9 cellular contexts compared by ENCODE assay signal in genomic region chr20:44204156-44204831, GRCh38. TPM values are rescaled to one million over a fixed set of nuclear protein-coding genes. Genes with fewer than 3 reads are reported as not detected.
DNase-seq lines count a peak whose midpoint lies in the region; ATAC-seq, FAIRE-seq and TF ChIP-seq lines count a peak whose summit lies in the region.
"Had no signal": no experiment of that assay in that cellular context is flagged by ENCODE, and none has a peak within 500 bp of the region (broad histone marks: within the 10 kb centered on the region; RNA-seq: fewer than 3 reads in every experiment).

No MANE protein-coding gene starts in this region.

- CTCF ChIA-PET in K562 (lab: Yijun Ruan, JAX; ENCODE audit: low intra/inter-chr PET ratio): no interaction called here
- CTCF ChIA-PET in activated CD4-positive, alpha-beta T cell treated with anti-CD3 and anti-CD28 coated beads, Interleukin-2, amount 10 ng/mL, durations not matched to agents 7 days and 5 days (lab: Charles Lee): interaction anchor here (0.7 to 1.5 kb wide), 2 partner anchors 14 to 87 kb away, joined by 3 to 4 read pairs; no protein-coding TSS in a partner anchor

- TF ChIP-seq CTCF in K562 (IDR thresholded peaks at IDR 0.05 in 2 of 3, conservative IDR thresholded peaks at IDR 0.05 in 1 of 3; ENCODE audit: insufficient read depth in 2 of 3, low read depth in 1 of 3, low read length in 3 of 3) (no peak), kidney (IDR thresholded peaks at IDR 0.05; ENCODE audit: borderline replicate concordance, extremely low read depth, insufficient read depth) (no peak)

- H3K9me3 ChIP-seq in K562 (replicated peaks; ENCODE audit: control insufficient read depth, insufficient read depth, low read depth, low read length): no peaks in the 10 kb centered on the region
- H3K9me3 ChIP-seq in kidney (ENCODE audit: control insufficient read depth in 1 of 2, low read length in 2 of 2): no peaks in the 10 kb centered on the region

- peaks cover 37% of the 10 kb centered on the region for H3K79me2 ChIP-seq in K562 (ENCODE audit: control insufficient read depth, insufficient read depth, low read length)

- no peaks in the 10 kb centered on the region for H4K20me1 ChIP-seq in K562 (replicated peaks; ENCODE audit: control insufficient read depth, insufficient read depth, low read length)

- no peak overlapping the region; the same call in 1 of the 2 replicates for H2AFZ ChIP-seq in K562 (ENCODE audit: low read depth, low read length)

- no peak for FAIRE-seq in K562 (lab: Jason Lieb, UNC)
- peak; percentile 93 for FAIRE-seq in kidney (lab: Jason Lieb, UNC)
- peak; percentile 52 for FAIRE-seq in urothelium cell line (lab: Jason Lieb, UNC)
- FAIRE-seq: TTC549 had no signal

- peaks cover 34% of the 10 kb centered on the region for H3K36me3 Mint-ChIP-seq in activated T-cell treated with anti-CD3 and anti-CD28 coated beads, Interleukin-2, amount 50 U/mL, for 4 hours (ENCODE audit: insufficient read depth)
- peaks cover 56% of the 10 kb centered on the region for H3K36me3 Mint-ChIP-seq in effector memory CD8-positive, alpha-beta T cell (ENCODE audit: insufficient read depth)
- H3K36me3 Mint-ChIP-seq in activated CD4-positive, alpha-beta T cell treated with anti-CD3 and anti-CD28 coated beads, Interleukin-2, amount 10 ng/mL, durations not matched to agents 7 days and 5 days (ENCODE audit: low read depth): peaks cover 46% of the 10 kb centered on the region

- H3K9ac ChIP-seq in K562 (ENCODE audit: insufficient read depth in 1 of 2, low read depth in 2 of 2, low read length in 2 of 2): no peak overlapping the region
- no peak overlapping the region for H3K9ac ChIP-seq in kidney (ENCODE audit: low read length in 2 of 2)

- H3K4me2 ChIP-seq in K562 (ENCODE audit: insufficient read depth, low read length): peak overlapping the region; percentile 39; the same call in 1 of the 2 replicates

- no peak overlapping the region for H3K27ac Mint-ChIP-seq in effector memory CD8-positive, alpha-beta T cell
- no peak overlapping the region for H3K27ac Mint-ChIP-seq in activated CD4-positive, alpha-beta T cell treated with anti-CD3 and anti-CD28 coated beads, Interleukin-2, amount 10 ng/mL, durations not matched to agents 7 days and 5 days

- ATAC-seq in activated T-cell treated with anti-CD3 and anti-CD28 coated beads, Interleukin-2, amount 50 U/mL, for 4 hours: peak; percentile 62 to 72
- peak; percentile 72 for ATAC-seq in K562
- ATAC-seq in effector memory CD8-positive, alpha-beta T cell (replicated peaks): no peak

- H3K9me3 Mint-ChIP-seq in activated T-cell treated with anti-CD3 and anti-CD28 coated beads, Interleukin-2, amount 50 U/mL, for 4 hours: no peaks in the 10 kb centered on the region
- H3K9me3 Mint-ChIP-seq in effector memory CD8-positive, alpha-beta T cell: no peaks in the 10 kb centered on the region
- no peaks in the 10 kb centered on the region for H3K9me3 Mint-ChIP-seq in activated CD4-positive, alpha-beta T cell treated with anti-CD3 and anti-CD28 coated beads, Interleukin-2, amount 10 ng/mL, durations not matched to agents 7 days and 5 days

- no peak for DNase-seq in activated T-cell treated with anti-CD3 and anti-CD28 coated beads, Interleukin-2, amount 50 U/mL, for 4 hours
- DNase-seq in activated T-cell treated with anti-CD3 and anti-CD28 coated beads, Interleukin-2, amount 50 U/mL, for 1 hour: no peak
- peak in 3 of 4 experiments; percentile 30 to 43 (median 34) for DNase-seq in K562 (ENCODE audit: extremely low read depth in 1 of 4, low spot score in 3 of 4)
- DNase-seq in kidney: no peak
- peak; percentile 89 for DNase-seq in urothelium cell line (ENCODE audit: low spot score)
- no peak for DNase-seq in effector memory CD8-positive, alpha-beta T cell
- DNase-seq in activated CD4-positive, alpha-beta T cell treated with anti-CD3 and anti-CD28 coated beads, Interleukin-2, amount 10 ng/mL, durations not matched to agents 7 days and 5 days: no peak
- no peak for DNase-seq in DMS153 treated with DMSO at 0.1 percent for 48 hours (lab: John Stamatoyannopoulos, UW; ENCODE audit: unreplicated experiment)

- H3K27me3 ChIP-seq in K562 (ENCODE audit: control insufficient read depth in 2 of 2, insufficient read depth in 2 of 2, low read length in 2 of 2): no peaks in the 10 kb centered on the region

- intact Hi-C loops in K562 (cut with micrococcal nuclease): no loop called here
- intact Hi-C loops in kidney (cut with DNase I): no loop called here

- peaks cover 13 to 22% of the 10 kb centered on the region in 2 experiments for H3K4me1 ChIP-seq in K562 (replicated peaks in 1 of 2; ENCODE audit: control insufficient read depth in 2 of 2, insufficient read depth in 2 of 2, low read length in 2 of 2)
- H3K4me1 ChIP-seq in kidney (ENCODE audit: control insufficient read depth in 1 of 2, insufficient read depth in 1 of 2, low read depth in 1 of 2, low read length in 2 of 2): peaks cover 2 to 8% of the 10 kb centered on the region in 2 donors

- no TSS peak for BruUV-seq in K562 (replicated peaks; lab: Mats Ljungman, UMichigan)

- H3K27ac ChIP-seq in K562 (ENCODE audit: extremely low read depth, low read depth, low read length): peak overlapping the region; percentile 75; the same call in 2 of the 3 replicates
- no peak overlapping the region for H3K27ac ChIP-seq in kidney (ENCODE audit: low read depth in 2 of 2, low read length in 2 of 2)

- H3K36me3 ChIP-seq in K562 (ENCODE audit: control insufficient read depth, insufficient read depth, low read length) (peaks cover 61% of the 10 kb centered on the region), kidney (ENCODE audit: control insufficient read depth in 1 of 2, insufficient read depth in 2 of 2, low read length in 2 of 2) (peaks cover 13 to 58% of the 10 kb centered on the region in 2 donors)

- no peak for TF ChIP-seq EP300 in K562 (IDR thresholded peaks at IDR 0.05; ENCODE audit: low read length)

- POLR2A ChIA-PET in K562 (lab: Yijun Ruan, JAX): no interaction called here
- POLR2A ChIA-PET in activated CD4-positive, alpha-beta T cell treated with anti-CD3 and anti-CD28 coated beads, Interleukin-2, amount 10 ng/mL, durations not matched to agents 7 days and 5 days (lab: Charles Lee): no interaction called here

- H3K4me1 Mint-ChIP-seq in activated T-cell treated with anti-CD3 and anti-CD28 coated beads, Interleukin-2, amount 50 U/mL, for 4 hours (ENCODE audit: low read depth): peaks cover 61% of the 10 kb centered on the region
- peaks cover 25 to 34% of the 10 kb centered on the region in 2 donors for H3K4me1 Mint-ChIP-seq in effector memory CD8-positive, alpha-beta T cell (ENCODE audit: low read depth in 2 of 2)
- H3K4me1 Mint-ChIP-seq in activated CD4-positive, alpha-beta T cell treated with anti-CD3 and anti-CD28 coated beads, Interleukin-2, amount 10 ng/mL, durations not matched to agents 7 days and 5 days: peaks cover 56% of the 10 kb centered on the region

- no peak for TF ChIP-seq RAD21 in K562 (CRISPR knock-in tag; conservative IDR thresholded peaks at IDR 0.05 in 1 of 2, IDR thresholded peaks at IDR 0.05 in 1 of 2)

- no peak for TF ChIP-seq POLR2A in K562 (conservative IDR thresholded peaks at IDR 0.05)

- H3K4me3 Mint-ChIP-seq in activated T-cell treated with anti-CD3 and anti-CD28 coated beads, Interleukin-2, amount 50 U/mL, for 4 hours: no peak overlapping the region
- no peak overlapping the region for H3K4me3 Mint-ChIP-seq in effector memory CD8-positive, alpha-beta T cell
- no peak overlapping the region for H3K4me3 Mint-ChIP-seq in activated CD4-positive, alpha-beta T cell treated with anti-CD3 and anti-CD28 coated beads, Interleukin-2, amount 10 ng/mL, durations not matched to agents 7 days and 5 days

- no peaks in the 10 kb centered on the region for H3K27me3 Mint-ChIP-seq in activated T-cell treated with anti-CD3 and anti-CD28 coated beads, Interleukin-2, amount 50 U/mL, for 4 hours (ENCODE audit: low read depth)
- H3K27me3 Mint-ChIP-seq in effector memory CD8-positive, alpha-beta T cell: no peaks in the 10 kb centered on the region
- H3K27me3 Mint-ChIP-seq in activated CD4-positive, alpha-beta T cell treated with anti-CD3 and anti-CD28 coated beads, Interleukin-2, amount 10 ng/mL, durations not matched to agents 7 days and 5 days: no peaks in the 10 kb centered on the region

- H3K9me1 ChIP-seq in K562 (ENCODE audit: control insufficient read depth, insufficient read depth, low read length): no peaks in the 10 kb centered on the region

- H3K4me3 ChIP-seq in K562 (no peak overlapping the region), kidney (ENCODE audit: low read length in 2 of 2) (no peak overlapping the region)

- WGBS in K562 (ENCODE audit: insufficient coverage, low coverage, missing lambda C conversion rate): 66% methylated on average over 4 of the region's 4 CpGs

- in situ Hi-C loops in K562 (cut with MboI): no loop called here

RNA-seq across cellular contexts. Expression of gene OSER1, which starts 6.3 kb away (rescaled TPM):
- total RNA-seq in activated T-cell treated with anti-CD3 and anti-CD28 coated beads, Interleukin-2, amount 50 U/mL, for 4 hours: 10 to 100 TPM; 17.9 to 19.7 (median 19.2) TPM
- total RNA-seq in K562 (2011; cell fraction: chromatin; rRNA removed; ENCODE audit: low replicate concordance): 9.4 and 15.8 TPM in 2 replicates
- 8.2 and 10.0 TPM in 2 replicates for total RNA-seq in K562 (2011; cell fraction: nucleolus; rRNA removed)
- total RNA-seq in K562 (2011; cell fraction: nucleoplasm; rRNA removed): 10.0 and 13.6 TPM in 2 replicates
- total RNA-seq in K562 (2014; rRNA removed) (15.5 and 15.6 TPM in 2 replicates), K562 (2014; rRNA removed; fragmentation: Illumina TruSeq; extraction: Trizol) (19.6 and 25.5 TPM in 2 replicates), K562 (2015; rRNA removed; fragmentation: Illumina TruSeq; extraction: Trizol) (19.4 and 19.9 TPM in 2 replicates), K562 (2021) (19.0 and 20.4 TPM in 2 replicates), kidney (33.5 TPM)
- polyA plus RNA-seq in K562 (2011; rRNA removed) (37.3 and 43.9 TPM in 2 replicates), K562 (2014; fragmentation: Illumina TruSeq; extraction: Trizol) (23.6 and 25.4 TPM in 2 replicates), K562 (2014; fragmentation: Nextera tagmentation; extraction: Ambion mirVana) (10 to 100 TPM; 54.8 to 57.3 TPM), K562 (2014; rRNA removed) (19.7 and 21.7 TPM in 2 replicates), kidney (ENCODE audit: insufficient read depth, low read depth, low replicate concordance) (29.3 TPM)
- polyA plus RNA-seq in K562 (2011; cell fraction: cytosol; rRNA removed): 17.5 and 28.9 TPM in 2 replicates
- 42.5 and 57.4 TPM in 2 replicates for polyA plus RNA-seq in K562 (2011; cell fraction: nucleus; rRNA removed)
- polyA plus RNA-seq in K562 (2012): 17.6 and 20.4 TPM in 2 replicates
- polyA minus RNA-seq in K562 (2011; rRNA and poly(A)+ RNA removed): 31.4 and 31.8 TPM in 2 replicates
- 10.0 and 12.0 TPM in 2 replicates for polyA minus RNA-seq in K562 (2011; cell fraction: cytosol; rRNA and poly(A)+ RNA removed)
- 4.7 and 8.0 TPM in 2 replicates for polyA minus RNA-seq in K562 (2011; cell fraction: nucleus; rRNA and poly(A)+ RNA removed)
- total RNA-seq in activated CD4-positive, alpha-beta T cell treated with anti-CD3 and anti-CD28 coated beads, Interleukin-2, amount 10 ng/mL, durations not matched to agents 7 days and 5 days: 10 to 100 TPM; 23.7 to 25.8 TPM

RNA-seq across cellular contexts. Expression of gene JPH2, which starts 17.3 kb away (rescaled TPM):
- total RNA-seq in activated T-cell treated with anti-CD3 and anti-CD28 coated beads, Interleukin-2, amount 50 U/mL, for 4 hours: not detected
- total RNA-seq in K562 (2011; cell fraction: chromatin; rRNA removed; ENCODE audit: low replicate concordance): not detected in 2 replicates
- total RNA-seq in K562 (2011; cell fraction: nucleolus; rRNA removed): not detected in 2 replicates
- not detected in 2 replicates for total RNA-seq in K562 (2011; cell fraction: nucleoplasm; rRNA removed)
- total RNA-seq in K562 (2014; rRNA removed) (not detected in 2 replicates), K562 (2014; rRNA removed; fragmentation: Illumina TruSeq; extraction: Trizol) (not detected in 2 replicates), K562 (2015; rRNA removed; fragmentation: Illumina TruSeq; extraction: Trizol) (not detected in 2 replicates), K562 (2021) (not detected in 2 replicates), kidney (11.4 TPM)
- polyA plus RNA-seq in K562 (2011; rRNA removed) (not detected in 2 replicates), K562 (2014; fragmentation: Illumina TruSeq; extraction: Trizol) (not detected in 2 replicates), K562 (2014; fragmentation: Nextera tagmentation; extraction: Ambion mirVana) (not detected), K562 (2014; rRNA removed) (not detected in 2 replicates), kidney (ENCODE audit: insufficient read depth, low read depth, low replicate concordance) (2.5 TPM)
- not detected in 2 replicates for polyA plus RNA-seq in K562 (2011; cell fraction: cytosol; rRNA removed)
- polyA plus RNA-seq in K562 (2011; cell fraction: nucleus; rRNA removed): not detected in 2 replicates
- not detected in 2 replicates for polyA plus RNA-seq in K562 (2012)
- polyA minus RNA-seq in K562 (2011; rRNA and poly(A)+ RNA removed): not detected in 2 replicates
- not detected in 2 replicates for polyA minus RNA-seq in K562 (2011; cell fraction: cytosol; rRNA and poly(A)+ RNA removed)
- not detected in 2 replicates for polyA minus RNA-seq in K562 (2011; cell fraction: nucleus; rRNA and poly(A)+ RNA removed)
- not detected for total RNA-seq in activated CD4-positive, alpha-beta T cell treated with anti-CD3 and anti-CD28 coated beads, Interleukin-2, amount 10 ng/mL, durations not matched to agents 7 days and 5 days

RNA-seq across cellular contexts. Expression of gene GDAP1L1, which starts 42.8 kb away (rescaled TPM):
- total RNA-seq in activated T-cell treated with anti-CD3 and anti-CD28 coated beads, Interleukin-2, amount 50 U/mL, for 4 hours: not detected
- total RNA-seq in K562 (2011; cell fraction: chromatin; rRNA removed; ENCODE audit: low replicate concordance): not detected in 2 replicates
- total RNA-seq in K562 (2011; cell fraction: nucleolus; rRNA removed): not detected in 2 replicates
- total RNA-seq in K562 (2011; cell fraction: nucleoplasm; rRNA removed): not detected in 2 replicates
- total RNA-seq in K562 (2014; rRNA removed): not detected in 2 replicates
- not detected in 2 replicates for total RNA-seq in K562 (2014; rRNA removed; fragmentation: Illumina TruSeq; extraction: Trizol)
- total RNA-seq in K562 (2015; rRNA removed; fragmentation: Illumina TruSeq; extraction: Trizol): not detected in 2 replicates
- 0.31 and 0.34 TPM in 2 replicates for total RNA-seq in K562 (2021)
- not detected in 2 replicates for polyA plus RNA-seq in K562 (2011; rRNA removed)
- polyA plus RNA-seq in K562 (2011; cell fraction: cytosol; rRNA removed): 0.27 TPM in 1 of 2 replicates, not detected in the other
- 0.27 TPM in 1 of 2 replicates, not detected in the other for polyA plus RNA-seq in K562 (2011; cell fraction: nucleus; rRNA removed)
- polyA plus RNA-seq in K562 (2012): 5.5 TPM in 1 of 2 replicates, not detected in the other
- 0.06 TPM in 1 of 2 replicates, not detected in the other for polyA plus RNA-seq in K562 (2014; fragmentation: Illumina TruSeq; extraction: Trizol)
- polyA plus RNA-seq in K562 (2014; fragmentation: Nextera tagmentation; extraction: Ambion mirVana): under 1 TPM in 1 of 2 experiments, not detected in 1; 0.07 TPM
- polyA plus RNA-seq in K562 (2014; rRNA removed): 0.40 and 0.53 TPM in 2 replicates
- not detected in 2 replicates for polyA minus RNA-seq in K562 (2011; rRNA and poly(A)+ RNA removed)
- polyA minus RNA-seq in K562 (2011; cell fraction: cytosol; rRNA and poly(A)+ RNA removed): not detected in 2 replicates
- not detected in 2 replicates for polyA minus RNA-seq in K562 (2011; cell fraction: nucleus; rRNA and poly(A)+ RNA removed)
- not detected for total RNA-seq in kidney
- polyA plus RNA-seq in kidney (ENCODE audit: insufficient read depth, low read depth, low replicate concordance): not detected
- not detected for total RNA-seq in activated CD4-positive, alpha-beta T cell treated with anti-CD3 and anti-CD28 coated beads, Interleukin-2, amount 10 ng/mL, durations not matched to agents 7 days and 5 days

Comparison
In these comparisons a context has a peak if more than half of its experiments do, and no peak if none do; other contexts are left out.
1. DNase-seq: peak in K562 (3 of 4) and urothelium cell line (single experiment); none in activated T-cell treated with anti-CD3 and anti-CD28 coated beads, Interleukin-2, amount 50 U/mL, for 4 hours (single experiment), activated T-cell treated with anti-CD3 and anti-CD28 coated beads, Interleukin-2, amount 50 U/mL, for 1 hour (single experiment), kidney (single experiment), effector memory CD8-positive, alpha-beta T cell (0 of 3), activated CD4-positive, alpha-beta T cell treated with anti-CD3 and anti-CD28 coated beads, Interleukin-2, amount 10 ng/mL, durations not matched to agents 7 days and 5 days (single experiment) and DMS153 treated with DMSO at 0.1 percent for 48 hours (single experiment).
2. RNA of gene JPH2, which starts 17.3 kb away (total RNA-seq): 11.4 TPM in kidney (single experiment); not detected in activated CD4-positive, alpha-beta T cell treated with anti-CD3 and anti-CD28 coated beads, Interleukin-2, amount 10 ng/mL, durations not matched to agents 7 days and 5 days, not detected in activated T-cell treated with anti-CD3 and anti-CD28 coated beads, Interleukin-2, amount 50 U/mL, for 4 hours and not detected in K562; every median in the first group is over 10 times any median in the second.